ENCODE assay signal across 11 cellular contexts in genomic region chr21:32256873-32257620, GRCh38. TPM values are rescaled to one million over a fixed set of nuclear protein-coding genes. Genes with fewer than 3 reads are reported as not detected.
A peak's percentile ranks its signal among the peaks of the same experiment; 100 is the strongest.
DNase-seq lines count a peak whose midpoint lies in the region; ATAC-seq and TF ChIP-seq lines count a peak whose summit lies in the region.
"Had no signal": no experiment of that assay in that cellular context is flagged by ENCODE, and none has a peak within 500 bp of the region (broad histone marks: within the 10 kb centered on the region; RNA-seq: fewer than 3 reads in every experiment).

No MANE protein-coding gene starts in this region.

- 24 to 28% methylated on average over 9 of the region's 9 CpGs for WGBS in body of pancreas, 2 donors
- 31 to 73% methylated on average over 3 to 9 of the region's 9 CpGs for WGBS in transverse colon (ENCODE audit: low coverage in 1 of 2), 2 donors

- no peak overlapping the region for H3K4me3 Mint-ChIP-seq in activated CD8-positive, alpha-beta T cell treated with anti-CD3 and anti-CD28 coated beads for 36 hours
- no peak overlapping the region for H3K4me3 Mint-ChIP-seq in natural killer cell treated with Interleukin-12 subunit alpha and Interleukin-12 subunit beta and Interleukin-15 and Interleukin-18, amount 100 ng/mL, for 72 hours

- CTCF ChIA-PET in activated CD8-positive, alpha-beta T cell treated with anti-CD3 and anti-CD28 coated beads for 36 hours (lab: Charles Lee): interaction anchor here (1.1 to 3.3 kb wide), 7 partner anchors 8 to 471 kb away, joined by 3 to 17 read pairs (median 8); no protein-coding TSS in a partner anchor

- H3K4me1 Mint-ChIP-seq in activated CD8-positive, alpha-beta T cell treated with anti-CD3 and anti-CD28 coated beads for 36 hours (ENCODE audit: low read depth): no peaks in the 10 kb centered on the region
- H3K4me1 Mint-ChIP-seq in natural killer cell treated with Interleukin-12 subunit alpha and Interleukin-12 subunit beta and Interleukin-15 and Interleukin-18, amount 100 ng/mL, for 72 hours (ENCODE audit: low read depth in 2 of 2): peaks cover 0 to 4% of the 10 kb centered on the region in 2 donors

- TF ChIP-seq CTCF in body of pancreas (IDR thresholded peaks at IDR 0.05): no peak
- TF ChIP-seq CTCF in transverse colon (IDR thresholded peaks at IDR 0.05): no peak
- no peak for TF ChIP-seq CTCF in activated CD8-positive, alpha-beta T cell treated with anti-CD3 and anti-CD28 coated beads for 36 hours (IDR thresholded peaks at IDR 0.05)

- DNase-seq in Right ventricle myocardium inferior (ENCODE audit: missing footprints) (no peak), cardiac septum (ENCODE audit: low spot score) (no peak), body of pancreas (peak; percentile 84 to 91 (median 90)), left kidney (ENCODE audit: low read depth, low spot score) (peak; percentile 85), transverse colon (peak; percentile 53), COLO668 (lab: John Stamatoyannopoulos, UW; ENCODE audit: unreplicated experiment) (no peak)
- no peak for DNase-seq in activated CD8-positive, alpha-beta T cell treated with anti-CD3 and anti-CD28 coated beads for 36 hours
- no peak for DNase-seq in natural killer cell treated with Interleukin-12 subunit alpha and Interleukin-12 subunit beta and Interleukin-15 and Interleukin-18, amount 100 ng/mL, for 72 hours (ENCODE audit: low spot score)

- H3K27me3 ChIP-seq in body of pancreas: no peaks in the 10 kb centered on the region
- no peaks in the 10 kb centered on the region for H3K27me3 ChIP-seq in transverse colon
- H3K27me3 ChIP-seq: BLaER1, Peyer's patch had no signal

- intact Hi-C loops in Right ventricle myocardium inferior (cut with DNase I): loop anchor here (1.0 to 10.0 kb wide), 3 partner anchors 152 to 391 kb away; no protein-coding TSS in a partner anchor
- intact Hi-C loops in cardiac septum (cut with DNase I): loop anchor here (5.0 kb wide), 2 partner anchors 120 to 160 kb away; no protein-coding TSS in a partner anchor
- intact Hi-C loops in body of pancreas (cut with DNase I): loop anchor here (5.0 kb wide), 1 partner anchor 395 kb away; no protein-coding TSS in a partner anchor
- intact Hi-C loops in transverse colon (cut with DNase I; ENCODE audit: low total_unique reads): loop anchor here (2.0 kb wide), 1 partner anchor 390 kb away; no protein-coding TSS in a partner anchor
- intact Hi-C loops in activated CD8-positive, alpha-beta T cell treated with anti-CD3 and anti-CD28 coated beads for 36 hours (cut with micrococcal nuclease): loop anchor here (5.0 kb wide), 1 partner anchor 390 kb away; no protein-coding TSS in a partner anchor

- in situ Hi-C loops in transverse colon (cut with MboI; ENCODE audit: low pct_ligation_motif_present in 1 of 4, low pct_unique_long_range_greater_than_20kb in 1 of 4, low sequenced_read_pairs in 3 of 4): loop anchor here in 2 of 4 donors (10.0 to 25.0 kb wide), 2 partner anchors 392 to 395 kb away; partner anchors contain the start of gene HUNK (in 1 of the 2)

- no peaks in the 10 kb centered on the region for H3K9me3 Mint-ChIP-seq in activated CD8-positive, alpha-beta T cell treated with anti-CD3 and anti-CD28 coated beads for 36 hours
- no peaks in the 10 kb centered on the region for H3K9me3 Mint-ChIP-seq in natural killer cell treated with Interleukin-12 subunit alpha and Interleukin-12 subunit beta and Interleukin-15 and Interleukin-18, amount 100 ng/mL, for 72 hours

- TF ChIP-seq POLR2A in body of pancreas (IDR thresholded peaks at IDR 0.05) (no peak), transverse colon (IDR thresholded peaks at IDR 0.05) (no peak)

- TF ChIP-seq EP300 in transverse colon (IDR thresholded peaks at IDR 0.05; ENCODE audit: low read depth): no peak

- H3K36me3 Mint-ChIP-seq in activated CD8-positive, alpha-beta T cell treated with anti-CD3 and anti-CD28 coated beads for 36 hours (ENCODE audit: low read depth): no peaks in the 10 kb centered on the region
- no peaks in the 10 kb centered on the region for H3K36me3 Mint-ChIP-seq in natural killer cell treated with Interleukin-12 subunit alpha and Interleukin-12 subunit beta and Interleukin-15 and Interleukin-18, amount 100 ng/mL, for 72 hours

- peaks cover 2% of the 10 kb centered on the region for H3K27me3 Mint-ChIP-seq in activated CD8-positive, alpha-beta T cell treated with anti-CD3 and anti-CD28 coated beads for 36 hours
- peaks cover 5 to 24% of the 10 kb centered on the region in 2 donors for H3K27me3 Mint-ChIP-seq in natural killer cell treated with Interleukin-12 subunit alpha and Interleukin-12 subunit beta and Interleukin-15 and Interleukin-18, amount 100 ng/mL, for 72 hours

- H3K9me3 ChIP-seq in body of pancreas: no peaks in the 10 kb centered on the region
- no peaks in the 10 kb centered on the region for H3K9me3 ChIP-seq in transverse colon
- H3K9me3 ChIP-seq: BLaER1, neutrophil, Peyer's patch had no signal

- H3K4me1 ChIP-seq in body of pancreas: peaks cover 25% of the 10 kb centered on the region
- peaks cover 0 to 22% (median 0%) of the 10 kb centered on the region in 4 donors for H3K4me1 ChIP-seq in transverse colon
- H3K4me1 ChIP-seq: BLaER1 had no signal

- peak; percentile 70 for ATAC-seq in Right ventricle myocardium inferior
- ATAC-seq in body of pancreas: peak; percentile 92
- ATAC-seq in activated CD8-positive, alpha-beta T cell treated with anti-CD3 and anti-CD28 coated beads for 36 hours: no peak
- ATAC-seq in natural killer cell treated with Interleukin-12 subunit alpha and Interleukin-12 subunit beta and Interleukin-15 and Interleukin-18, amount 100 ng/mL, for 72 hours: no peak

- H3K36me3 ChIP-seq in body of pancreas (replicated peaks in 1 of 2; ENCODE audit: insufficient read depth in 1 of 2, low read depth in 2 of 2): no peaks in the 10 kb centered on the region
- H3K36me3 ChIP-seq in transverse colon: no peaks in the 10 kb centered on the region
- H3K36me3 ChIP-seq: BLaER1, neutrophil, Peyer's patch had no signal

- H3K27ac ChIP-seq in body of pancreas: peak overlapping the region in 3 of 4 donors; percentile 32 to 59 (median 33)
- H3K27ac ChIP-seq in transverse colon: peak overlapping the region; percentile 8 to 44 (median 27)
- H3K27ac ChIP-seq: BLaER1, neutrophil had no signal

- H3K4me3 ChIP-seq in body of pancreas: no peak overlapping the region
- H3K4me3 ChIP-seq in transverse colon: no peak overlapping the region
- H3K4me3 ChIP-seq: BLaER1, Peyer's patch had no signal

- POLR2A ChIA-PET in activated CD8-positive, alpha-beta T cell treated with anti-CD3 and anti-CD28 coated beads for 36 hours (lab: Charles Lee): no interaction called here

- no peak overlapping the region for H3K27ac Mint-ChIP-seq in activated CD8-positive, alpha-beta T cell treated with anti-CD3 and anti-CD28 coated beads for 36 hours
- no peak overlapping the region for H3K27ac Mint-ChIP-seq in natural killer cell treated with Interleukin-12 subunit alpha and Interleukin-12 subunit beta and Interleukin-15 and Interleukin-18, amount 100 ng/mL, for 72 hours

RNA-seq across cellular contexts. Expression of gene MIS18A, which starts 21.8 kb away (rescaled TPM):
- total RNA-seq in Right ventricle myocardium inferior (2.0 TPM), cardiac septum (2.6 TPM), body of pancreas (1 to 10 TPM; 4.3 to 5.2 TPM), transverse colon (1 to 10 TPM in 3 of 4 donors, not detected in 1; 3.7 to 4.8 (median 4.1) TPM)
- total RNA-seq in activated CD8-positive, alpha-beta T cell treated with anti-CD3 and anti-CD28 coated beads for 36 hours: 10 to 100 TPM; 34.6 to 35.1 TPM
- 10 to 100 TPM; 13.4 to 25.2 TPM for total RNA-seq in natural killer cell treated with Interleukin-12 subunit alpha and Interleukin-12 subunit beta and Interleukin-15 and Interleukin-18, amount 100 ng/mL, for 72 hours

RNA-seq across cellular contexts. Expression of gene MRAP, which starts 41.6 kb away (rescaled TPM):
- total RNA-seq in Right ventricle myocardium inferior: 1.4 TPM
- total RNA-seq in cardiac septum: not detected
- total RNA-seq in body of pancreas: under 1 TPM in 1 of 2 donors, not detected in 1; 0.66 TPM
- not detected for total RNA-seq in transverse colon
- not detected for total RNA-seq in activated CD8-positive, alpha-beta T cell treated with anti-CD3 and anti-CD28 coated beads for 36 hours
- not detected for total RNA-seq in natural killer cell treated with Interleukin-12 subunit alpha and Interleukin-12 subunit beta and Interleukin-15 and Interleukin-18, amount 100 ng/mL, for 72 hours
- total RNA-seq: Peyer's patch had no signal

Comparison
In these comparisons a context has a peak if more than half of its experiments do, and no peak if none do; other contexts are left out.
1. ATAC-seq: peak in Right ventricle myocardium inferior (single experiment) and body of pancreas (single experiment); none in activated CD8-positive, alpha-beta T cell treated with anti-CD3 and anti-CD28 coated beads for 36 hours (single experiment) and natural killer cell treated with Interleukin-12 subunit alpha and Interleukin-12 subunit beta and Interleukin-15 and Interleukin-18, amount 100 ng/mL, for 72 hours (0 of 2).
2. DNase-seq: peak in body of pancreas (4 of 4), left kidney (single experiment) and transverse colon (single experiment); none in Right ventricle myocardium inferior (single experiment), cardiac septum (single experiment), activated CD8-positive, alpha-beta T cell treated with anti-CD3 and anti-CD28 coated beads for 36 hours (single experiment), COLO668 (single experiment) and natural killer cell treated with Interleukin-12 subunit alpha and Interleukin-12 subunit beta and Interleukin-15 and Interleukin-18, amount 100 ng/mL, for 72 hours (single experiment).